Comparison of ENCODE assay signal across 8 cellular contexts in genomic region chr5:173925449-173926071, GRCh38. TPM values are rescaled to one million over a fixed set of nuclear protein-coding genes. Genes with fewer than 3 reads are reported as not detected.
A peak's percentile ranks its signal among the peaks of the same experiment; 100 is the strongest.
DNase-seq lines count a peak whose midpoint lies in the region; ATAC-seq and TF ChIP-seq lines count a peak whose summit lies in the region.

No MANE protein-coding gene starts in this region.

- POLR2A ChIA-PET in CD8-positive, alpha-beta memory T cell (lab: Charles Lee) = interaction anchor here (1.0 kb wide), 1 partner anchor 309 kb away, joined by 4 read pairs; the partner anchor contains the start of gene BOD1

- H3K4me3 Mint-ChIP-seq in CD8-positive, alpha-beta memory T cell = no peak overlapping the region
- no peak overlapping the region for H3K4me3 Mint-ChIP-seq in endothelial cell (ENCODE audit: unreplicated experiment)

- CTCF ChIA-PET in CD8-positive, alpha-beta memory T cell (lab: Charles Lee) = interaction anchor here (0.9 to 5.0 kb wide), 12 partner anchors 10 to 308 kb away, joined by 3 to 43 read pairs (median 4); partner anchors contain the start of gene BOD1

- H3K4me3 ChIP-seq in CD8-positive, alpha-beta memory T cell (ENCODE audit: low read length) = no peak overlapping the region
- no peak overlapping the region for H3K4me3 ChIP-seq in muscle layer of duodenum (ENCODE audit: low read depth in 1 of 2, low read length in 2 of 2)

- no peaks in the 10 kb centered on the region for H3K4me1 ChIP-seq in CD8-positive, alpha-beta memory T cell (ENCODE audit: insufficient read depth, low read length)
- H3K4me1 ChIP-seq in muscle layer of duodenum (ENCODE audit: control insufficient read depth in 1 of 2, insufficient read depth in 2 of 2, low read length in 2 of 2) = peaks cover 19 to 27% of the 10 kb centered on the region in 2 donors

- no peaks in the 10 kb centered on the region for H3K9me3 ChIP-seq in CD8-positive, alpha-beta memory T cell (ENCODE audit: low read length)
- no peaks in the 10 kb centered on the region for H3K9me3 ChIP-seq in muscle layer of duodenum (ENCODE audit: control insufficient read depth in 1 of 2, low read length in 2 of 2)

- TF ChIP-seq CTCF in endothelial cell (IDR thresholded peaks at IDR 0.05; ENCODE audit: unreplicated experiment) (peak; percentile 43), omental fat pad (IDR thresholded peaks at IDR 0.05) (no peak)

- no peaks in the 10 kb centered on the region for H3K27me3 Mint-ChIP-seq in CD8-positive, alpha-beta memory T cell
- peaks cover 2% of the 10 kb centered on the region for H3K27me3 Mint-ChIP-seq in endothelial cell (ENCODE audit: unreplicated experiment)

- DNase-seq in CD8-positive, alpha-beta memory T cell = peak in 4 of 5 donors; percentile 7 to 55 (median 16)
- DNase-seq in HT1080 (ENCODE audit: low read depth) (peak; percentile 24), endothelial cell (ENCODE audit: low spot score) (peak; percentile 51), omental fat pad (ENCODE audit: low spot score) (no peak)
- peak; percentile 34 to 36 for DNase-seq in activated CD4-positive, alpha-beta T cell treated with anti-CD3 and anti-CD28 coated beads for 4 hours

- H3K27me3 ChIP-seq in CD8-positive, alpha-beta memory T cell (ENCODE audit: insufficient read depth, low read length, poor library complexity, severe bottlenecking) = no peaks in the 10 kb centered on the region
- H3K27me3 ChIP-seq in muscle layer of duodenum (ENCODE audit: low read depth, low read length) = no peaks in the 10 kb centered on the region

- peaks cover 0 to 17% (median 5%) of the 10 kb centered on the region in 3 donors for H3K36me3 Mint-ChIP-seq in CD8-positive, alpha-beta memory T cell
- H3K36me3 Mint-ChIP-seq in endothelial cell (ENCODE audit: low read depth, unreplicated experiment) = peaks cover 4% of the 10 kb centered on the region

- H3K27ac ChIP-seq in CD8-positive, alpha-beta memory T cell (ENCODE audit: low read depth, low read length) = no peak overlapping the region
- peak overlapping the region; percentile 97 for H3K27ac ChIP-seq in muscle layer of duodenum (ENCODE audit: low read length)

- ATAC-seq in HG03460 (IDR thresholded peaks at IDR 0.05; ENCODE audit: unreplicated experiment) = no peak
- no peak for ATAC-seq in omental fat pad (ENCODE audit: low FRiP score)
- ATAC-seq in GM19397 (IDR thresholded peaks at IDR 0.05; ENCODE audit: unreplicated experiment) = no peak

- H3K4me1 Mint-ChIP-seq in CD8-positive, alpha-beta memory T cell = peaks cover 8 to 25% (median 21%) of the 10 kb centered on the region in 3 donors
- peaks cover 25% of the 10 kb centered on the region for H3K4me1 Mint-ChIP-seq in endothelial cell (ENCODE audit: unreplicated experiment)

- H3K9me3 Mint-ChIP-seq in CD8-positive, alpha-beta memory T cell = no peaks in the 10 kb centered on the region
- no peaks in the 10 kb centered on the region for H3K9me3 Mint-ChIP-seq in endothelial cell (ENCODE audit: unreplicated experiment)

- no peaks in the 10 kb centered on the region for H3K36me3 ChIP-seq in CD8-positive, alpha-beta memory T cell (ENCODE audit: insufficient read depth, low read length)
- H3K36me3 ChIP-seq in muscle layer of duodenum (ENCODE audit: control insufficient read depth in 1 of 2, insufficient read depth in 2 of 2, low read length in 2 of 2) = no peaks in the 10 kb centered on the region

- no peak overlapping the region for H3K27ac Mint-ChIP-seq in CD8-positive, alpha-beta memory T cell
- no peak overlapping the region for H3K27ac Mint-ChIP-seq in endothelial cell (ENCODE audit: unreplicated experiment)

RNA-seq across cellular contexts. Expression of gene CPEB4, which starts 37.4 kb away (rescaled TPM):
- 10 to 100 TPM; 17.2 to 18.7 TPM for total RNA-seq in CD8-positive, alpha-beta memory T cell
- polyA plus RNA-seq in CD8-positive, alpha-beta memory T cell = 4.4 TPM
- 11.1 and 12.8 TPM in 2 replicates for total RNA-seq in HT1080 (2014; rRNA removed; shearing (Covaris generic))
- 7.0 and 9.0 TPM in 2 replicates for polyA plus RNA-seq in HT1080 (2015; cell fraction: cytosol; rRNA removed)
- polyA plus RNA-seq in HT1080 (2015; cell fraction: nucleus; rRNA removed) = 13.8 and 16.7 TPM in 2 replicates
- total RNA-seq in endothelial cell (ENCODE audit: unreplicated experiment) (19.5 TPM), omental fat pad (10 to 100 TPM; 43.2 to 71.4 (median 58.1) TPM)
